In the genomic region with DNA sequence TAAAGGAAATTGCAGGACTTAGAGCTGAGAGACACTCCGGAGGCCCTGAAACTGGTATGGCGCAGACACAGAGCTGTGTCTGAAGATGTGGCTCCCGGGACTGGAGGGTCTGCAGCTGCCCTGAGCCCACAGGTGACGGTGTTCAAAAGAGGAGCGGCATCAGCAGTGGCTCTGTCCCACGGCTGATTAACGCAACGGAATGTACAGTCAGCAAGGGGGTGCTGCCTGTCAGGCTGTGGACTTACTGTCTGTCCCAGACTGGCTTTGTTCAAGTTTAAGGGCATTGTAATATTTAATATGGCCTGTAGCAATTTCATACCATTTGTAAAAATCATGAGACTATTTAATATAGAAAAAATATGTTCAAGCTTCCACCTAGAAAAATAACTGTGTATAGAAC, we compare ENCODE assay signal across 27 cellular contexts.
DNase-seq lines count a peak whose midpoint lies in the region; ATAC-seq and TF ChIP-seq lines count a peak whose summit lies in the region.
"Had no signal": no experiment of that assay in that cellular context is flagged by ENCODE, and none has a peak within 500 bp of the region (broad histone marks: within the 10 kb centered on the region; RNA-seq: fewer than 3 reads in every experiment).

No MANE protein-coding gene starts in this region.

- H3K36me3 ChIP-seq in BE2C (no peaks in the 10 kb centered on the region), HCT116 (ENCODE audit: control insufficient read depth in 1 of 2, insufficient read depth in 2 of 2, low read length in 2 of 2) (no peaks in the 10 kb centered on the region), kidney epithelial cell (ENCODE audit: control insufficient read depth, insufficient read depth, low read length) (no peaks in the 10 kb centered on the region), transverse colon (no peaks in the 10 kb centered on the region)
- H3K36me3 ChIP-seq: tibial artery had no signal

- POLR2A ChIA-PET in HCT116 (lab: Charles Lee), result no interaction called here
- POLR2A ChIA-PET in activated CD8-positive, alpha-beta T cell treated with anti-CD3 and anti-CD28 coated beads for 36 hours (lab: Charles Lee), result interaction anchor here (0.9 kb wide), 1 partner anchor 279 kb away, joined by 3 read pairs; no protein-coding TSS in a partner anchor

- BruUV-seq in HCT116 (replicated peaks; lab: Mats Ljungman, UMichigan), result no TSS peak

- H3K9me3 ChIP-seq in BE2C (no peaks in the 10 kb centered on the region), HCT116 (ENCODE audit: control insufficient read depth in 1 of 2, insufficient read depth in 1 of 2, low read depth in 1 of 2, low read length in 2 of 2) (no peaks in the 10 kb centered on the region), transverse colon (no peaks in the 10 kb centered on the region)
- H3K9me3 ChIP-seq: tibial artery had no signal

- WGBS in transverse colon (ENCODE audit: low coverage in 1 of 2), 2 donors, result 60 to 93% methylated on average over 3 to 8 of the region's 8 CpGs

- RAD21 ChIA-PET in HCT116 (lab: Charles Lee; ENCODE audit: low non-redundant PET in 1 of 2, low total read pairs in 2 of 2, uncharacterized antibody in 2 of 2, unreplicated experiment in 2 of 2), result no interaction called here

- no peaks in the 10 kb centered on the region for H3K27me3 Mint-ChIP-seq in activated CD8-positive, alpha-beta T cell treated with anti-CD3 and anti-CD28 coated beads for 36 hours
- H3K27me3 Mint-ChIP-seq: CD4-positive, alpha-beta T cell; stimulated activated naive B cell treated with anti-CD40 and anti-IgM and Interleukin-4, amounts not matched to agents 10 μg/mL and 1 μg/mL and 100 μg/mL, for 72 hours had no signal

- no peaks in the 10 kb centered on the region for H3K9me2 ChIP-seq in HCT116 (ENCODE audit: insufficient read depth)

- H3K9me3 Mint-ChIP-seq in activated CD8-positive, alpha-beta T cell treated with anti-CD3 and anti-CD28 coated beads for 36 hours, result no peaks in the 10 kb centered on the region
- H3K9me3 Mint-ChIP-seq: CD4-positive, alpha-beta T cell; natural killer cell; stimulated activated naive B cell treated with anti-CD40 and anti-IgM and Interleukin-4, amounts not matched to agents 10 μg/mL and 1 μg/mL and 100 μg/mL, for 72 hours had no signal

- in situ Hi-C loops in transverse colon (cut with MboI; ENCODE audit: low pct_ligation_motif_present in 1 of 4, low pct_unique_long_range_greater_than_20kb in 1 of 4, low sequenced_read_pairs in 3 of 4), result loop anchor here in 3 of 4 donors (10.0 to 25.0 kb wide), 4 partner anchors 55 to 423 kb away; no protein-coding TSS in a partner anchor

- H3K27ac Mint-ChIP-seq in activated CD8-positive, alpha-beta T cell treated with anti-CD3 and anti-CD28 coated beads for 36 hours, result peak overlapping the region; percentile 57
- H3K27ac Mint-ChIP-seq: CD4-positive, alpha-beta T cell; natural killer cell; stimulated activated naive B cell treated with anti-CD40 and anti-IgM and Interleukin-4, amounts not matched to agents 10 μg/mL and 1 μg/mL and 100 μg/mL, for 72 hours had no signal

- H3K4me3 ChIP-seq in BE2C (ENCODE audit: low read depth, low read length) (no peak overlapping the region), HCT116 (replicated peaks in 1 of 2; ENCODE audit: low read depth in 1 of 2, low read length in 2 of 2) (no peak overlapping the region), kidney epithelial cell (ENCODE audit: low read depth, low read length) (no peak overlapping the region), transverse colon (no peak overlapping the region)
- H3K4me3 ChIP-seq: tibial artery had no signal

- H3K4me1 Mint-ChIP-seq in activated CD8-positive, alpha-beta T cell treated with anti-CD3 and anti-CD28 coated beads for 36 hours (ENCODE audit: low read depth), result peaks cover 32% of the 10 kb centered on the region
- H3K4me1 Mint-ChIP-seq: natural killer cell had no signal

- TF ChIP-seq RAD21 in HCT116 (IDR thresholded peaks at IDR 0.05; ENCODE audit: low read depth), result peak; percentile 60

- H3K27me3 ChIP-seq in BE2C (no peaks in the 10 kb centered on the region), HCT116 (ENCODE audit: insufficient read depth, low read length) (no peaks in the 10 kb centered on the region), kidney epithelial cell (ENCODE audit: control insufficient read depth, insufficient read depth, low read length) (no peaks in the 10 kb centered on the region), transverse colon (no peaks in the 10 kb centered on the region)

- no peak overlapping the region for H3K4me2 ChIP-seq in HCT116 (ENCODE audit: low read length)

- no peak overlapping the region for H2AFZ ChIP-seq in HCT116 (ENCODE audit: low read depth, low read length, poor library complexity, severe bottlenecking)

- CTCF ChIA-PET in HCT116 (lab: Charles Lee), result interaction anchor here (1.8 kb wide), 1 partner anchor 342 kb away, joined by 4 read pairs; no protein-coding TSS in a partner anchor
- CTCF ChIA-PET in activated CD8-positive, alpha-beta T cell treated with anti-CD3 and anti-CD28 coated beads for 36 hours (lab: Charles Lee), result interaction anchor here (0.9 to 3.3 kb wide), 4 partner anchors 57 to 342 kb away, joined by 3 to 20 read pairs (median 4); no protein-coding TSS in a partner anchor

- no peaks in the 10 kb centered on the region for H3K36me3 Mint-ChIP-seq in activated CD8-positive, alpha-beta T cell treated with anti-CD3 and anti-CD28 coated beads for 36 hours (ENCODE audit: low read depth)
- H3K36me3 Mint-ChIP-seq: natural killer cell; stimulated activated naive B cell treated with anti-CD40 and anti-IgM and Interleukin-4, amounts not matched to agents 10 μg/mL and 1 μg/mL and 100 μg/mL, for 72 hours had no signal

- no peak for TF ChIP-seq POLR2A in HCT116 (IDR thresholded peaks at IDR 0.05; ENCODE audit: borderline replicate concordance, extremely low read depth, insufficient read depth, insufficient read length)
- TF ChIP-seq POLR2A in transverse colon (IDR thresholded peaks at IDR 0.05), result no peak

- DNase-seq in BE2C (no peak), HCT116 (ENCODE audit: low read depth, low spot score) (no peak), kidney epithelial cell (ENCODE audit: low read depth) (no peak), transverse colon (no peak), anterior cingulate cortex (lab: John Stamatoyannopoulos, UW) (no peak)
- DNase-seq in activated CD8-positive, alpha-beta T cell treated with anti-CD3 and anti-CD28 coated beads for 36 hours, result no peak
- DNase-seq: activated CD4-positive, alpha-beta T cell treated with anti-CD3 and anti-CD28 coated beads, Interleukin-2, amount 50 U/mL, for 1 hour; activated CD8-positive, alpha-beta memory T cell treated with anti-CD3 and anti-CD28 coated beads, Interleukin-2, amount 50 U/mL, for 48 hours; activated gamma-delta T cell; amniotic stem cell; CD4-positive, alpha-beta T cell; central memory CD4-positive, alpha-beta T cell; DMS53; foreskin keratinocyte; HCEC 1CT; kidney glomerular epithelial cell; natural killer cell; NCI-H1048; NCI-H1930; NCI-H226; NCI-H82; stimulated activated CD4-positive, alpha-beta T cell treated with anti-CD3 and anti-CD28 coated beads, Interleukin-1b, Interleukin-23, amount 100 ng/mL, for 48 hours; stimulated activated naive B cell treated with anti-CD40 and anti-IgM and Interleukin-4, amounts not matched to agents 10 μg/mL and 1 μg/mL and 100 μg/mL, for 72 hours; tibial artery had no signal

- no peaks in the 10 kb centered on the region for H4K20me1 ChIP-seq in HCT116 (ENCODE audit: insufficient read depth)

- ATAC-seq in HCT116 (no peak), GM21423 (IDR thresholded peaks at IDR 0.05; ENCODE audit: unreplicated experiment) (no peak), GM21576 (IDR thresholded peaks at IDR 0.05; ENCODE audit: unreplicated experiment) (no peak)
- no peak for ATAC-seq in activated CD8-positive, alpha-beta T cell treated with anti-CD3 and anti-CD28 coated beads for 36 hours
- ATAC-seq: foreskin keratinocyte, natural killer cell had no signal

- H3K4me1 ChIP-seq in BE2C, result no peaks in the 10 kb centered on the region
- no peaks in the 10 kb centered on the region for H3K4me1 ChIP-seq in HCT116 (ENCODE audit: control insufficient read depth in 1 of 2, insufficient read depth in 2 of 2, low read length in 2 of 2)
- H3K4me1 ChIP-seq in transverse colon, result peaks cover 0 to 7% (median 2%) of the 10 kb centered on the region in 4 donors
- H3K4me1 ChIP-seq: foreskin keratinocyte had no signal

- TF ChIP-seq CTCF in BE2C (IDR thresholded peaks at IDR 0.05; ENCODE audit: low read depth, low read length), result peak; percentile 16; the same call in 1 of the 2 replicates
- peak in 1 of 3 experiments; percentile 39; a peak in 1 of 6 replicates for TF ChIP-seq CTCF in HCT116 (IDR thresholded peaks at IDR 0.05 in 2 of 3, conservative IDR thresholded peaks at IDR 0.05 in 1 of 3; ENCODE audit: borderline replicate concordance in 1 of 3, insufficient read depth in 1 of 3, low read depth in 2 of 3, low read length in 2 of 3)
- no peak for TF ChIP-seq CTCF in activated CD8-positive, alpha-beta T cell treated with anti-CD3 and anti-CD28 coated beads for 36 hours (IDR thresholded peaks at IDR 0.05)
- peak; percentile 27 for TF ChIP-seq CTCF in kidney epithelial cell (IDR thresholded peaks at IDR 0.05; ENCODE audit: insufficient read depth, low read length, poor library complexity, severe bottlenecking)
- no peak for TF ChIP-seq CTCF in transverse colon (IDR thresholded peaks at IDR 0.05)

- no peak for TF ChIP-seq EP300 in transverse colon (IDR thresholded peaks at IDR 0.05; ENCODE audit: low read depth)

- no peaks in the 10 kb centered on the region for H3K79me2 ChIP-seq in HCT116 (ENCODE audit: insufficient read depth, low read length)

- intact Hi-C loops in HCT116 (cut with micrococcal nuclease) (no loop called here), transverse colon (cut with DNase I; ENCODE audit: low total_unique reads) (loop anchor here (10.0 kb wide), 1 partner anchor 225 kb away; a partner anchor contains a TSS)
- intact Hi-C loops in activated CD8-positive, alpha-beta T cell treated with anti-CD3 and anti-CD28 coated beads for 36 hours (cut with micrococcal nuclease), result no loop called here

- no peak overlapping the region for H3K4me3 Mint-ChIP-seq in activated CD8-positive, alpha-beta T cell treated with anti-CD3 and anti-CD28 coated beads for 36 hours
- H3K4me3 Mint-ChIP-seq: CD4-positive, alpha-beta T cell; natural killer cell; stimulated activated naive B cell treated with anti-CD40 and anti-IgM and Interleukin-4, amounts not matched to agents 10 μg/mL and 1 μg/mL and 100 μg/mL, for 72 hours had no signal

- H3K9ac ChIP-seq in HCT116 (ENCODE audit: low read length), result no peak overlapping the region

- H3K27ac ChIP-seq in HCT116 (ENCODE audit: low read depth, low read length) (no peak overlapping the region), transverse colon (no peak overlapping the region)
- H3K27ac ChIP-seq: epithelial cell of prostate, foreskin keratinocyte, tibial artery had no signal

TF ChIP-seq in HCT116, 20 proteins besides CTCF, POLR2A, EP300 and RAD21 (continues in another document):
- TF ChIP-seq SIN3A (IDR thresholded peaks at IDR 0.05; ENCODE audit: low read depth), result no peak
- no peak for TF ChIP-seq EGR1 (IDR thresholded peaks at IDR 0.05; ENCODE audit: low read depth)

Comparison
In these comparisons a context has a peak if more than half of its experiments do, and no peak if none do; other contexts are left out.
1. CTCF ChIP-seq: peak in BE2C (single experiment) and kidney epithelial cell (single experiment); none in activated CD8-positive, alpha-beta T cell treated with anti-CD3 and anti-CD28 coated beads for 36 hours (single experiment) and transverse colon (0 of 5).